ENCODE assay signal across 21 cellular contexts in genomic region chr2:237264480-237265219, GRCh38.
A peak's percentile ranks its signal among the peaks of the same experiment; 100 is the strongest.
DNase-seq lines count a peak whose midpoint lies in the region; ATAC-seq and TF ChIP-seq lines count a peak whose summit lies in the region.
"Had no signal": no experiment of that assay in that cellular context is flagged by ENCODE, and none has a peak within 500 bp of the region (broad histone marks: within the 10 kb centered on the region; RNA-seq: fewer than 3 reads in every experiment).

No MANE protein-coding gene starts in this region.

- ATAC-seq in esophagus mucosa: peak; percentile 44
- no peak for ATAC-seq in HG02970 (IDR thresholded peaks at IDR 0.05; ENCODE audit: low FRiP score, unreplicated experiment)
- ATAC-seq: activated CD8-positive, alpha-beta memory T cell treated with anti-CD3 and anti-CD28 coated beads, Interleukin-2, amount 10 ng/mL, durations not matched to agents 7 days and 5 days; left colon had no signal

- no peaks in the 10 kb centered on the region for H3K27me3 ChIP-seq in sigmoid colon
- H3K27me3 ChIP-seq: esophagus muscularis mucosa had no signal

- no peak for TF ChIP-seq CTCF in sigmoid colon (IDR thresholded peaks at IDR 0.05)

- WGBS in sigmoid colon, 2 donors: 67 to 85% methylated on average over 18 of the region's 18 CpGs

- intact Hi-C loops in sigmoid colon (cut with DNase I): no loop called here

- no peak overlapping the region for H3K27ac Mint-ChIP-seq in activated CD4-positive, alpha-beta T cell treated with anti-CD3 and anti-CD28 coated beads, Interleukin-2, amount 10 ng/mL, durations not matched to agents 7 days and 5 days
- H3K27ac Mint-ChIP-seq: activated B cell treated with CpG ODN at 0.5 μM for 24 hours; activated CD8-positive, alpha-beta memory T cell treated with anti-CD3 and anti-CD28 coated beads, Interleukin-2, amount 10 ng/mL, durations not matched to agents 7 days and 5 days had no signal

- H3K9me3 Mint-ChIP-seq in activated CD4-positive, alpha-beta T cell treated with anti-CD3 and anti-CD28 coated beads, Interleukin-2, amount 10 ng/mL, durations not matched to agents 7 days and 5 days: no peaks in the 10 kb centered on the region
- H3K9me3 Mint-ChIP-seq: activated B cell treated with CpG ODN at 0.5 μM for 24 hours had no signal

- no peak for TF ChIP-seq POLR2A in sigmoid colon (IDR thresholded peaks at IDR 0.05)

- peaks cover 0 to 23% (median 11%) of the 10 kb centered on the region in 4 donors for H3K4me1 ChIP-seq in sigmoid colon
- H3K4me1 ChIP-seq: parathyroid adenoma had no signal

- H3K4me3 Mint-ChIP-seq in activated CD4-positive, alpha-beta T cell treated with anti-CD3 and anti-CD28 coated beads, Interleukin-2, amount 10 ng/mL, durations not matched to agents 7 days and 5 days: no peak overlapping the region
- H3K4me3 Mint-ChIP-seq: activated B cell treated with CpG ODN at 0.5 μM for 24 hours; activated CD8-positive, alpha-beta memory T cell treated with anti-CD3 and anti-CD28 coated beads, Interleukin-2, amount 10 ng/mL, durations not matched to agents 7 days and 5 days had no signal

- no peaks in the 10 kb centered on the region for H3K36me3 Mint-ChIP-seq in activated CD4-positive, alpha-beta T cell treated with anti-CD3 and anti-CD28 coated beads, Interleukin-2, amount 10 ng/mL, durations not matched to agents 7 days and 5 days (ENCODE audit: low read depth)
- H3K36me3 Mint-ChIP-seq: activated CD8-positive, alpha-beta memory T cell treated with anti-CD3 and anti-CD28 coated beads, Interleukin-2, amount 10 ng/mL, durations not matched to agents 7 days and 5 days had no signal

- no peak for TF ChIP-seq EP300 in sigmoid colon (IDR thresholded peaks at IDR 0.05)

- H3K9me3 ChIP-seq in sigmoid colon: no peaks in the 10 kb centered on the region
- H3K9me3 ChIP-seq: esophagus muscularis mucosa had no signal

- H3K4me3 ChIP-seq in sigmoid colon: no peak overlapping the region
- H3K4me3 ChIP-seq: dorsolateral prefrontal cortex, esophagus muscularis mucosa had no signal

- H3K27me3 Mint-ChIP-seq in activated CD4-positive, alpha-beta T cell treated with anti-CD3 and anti-CD28 coated beads, Interleukin-2, amount 10 ng/mL, durations not matched to agents 7 days and 5 days: peaks cover 9% of the 10 kb centered on the region

- H3K4me1 Mint-ChIP-seq in activated CD4-positive, alpha-beta T cell treated with anti-CD3 and anti-CD28 coated beads, Interleukin-2, amount 10 ng/mL, durations not matched to agents 7 days and 5 days: no peaks in the 10 kb centered on the region
- H3K4me1 Mint-ChIP-seq: activated B cell treated with CpG ODN at 0.5 μM for 24 hours; activated CD8-positive, alpha-beta memory T cell treated with anti-CD3 and anti-CD28 coated beads, Interleukin-2, amount 10 ng/mL, durations not matched to agents 7 days and 5 days had no signal

- H3K36me3 ChIP-seq in sigmoid colon: no peaks in the 10 kb centered on the region
- H3K36me3 ChIP-seq: esophagus muscularis mucosa had no signal

- POLR2A ChIA-PET in activated CD4-positive, alpha-beta T cell treated with anti-CD3 and anti-CD28 coated beads, Interleukin-2, amount 10 ng/mL, durations not matched to agents 7 days and 5 days (lab: Charles Lee): no interaction called here

- DNase-seq in EH (ENCODE audit: low read depth) (peak; percentile 84), RPMI7951 (ENCODE audit: low read depth) (peak; percentile 95), sigmoid colon (peak; percentile 63), NCI-H446 treated with DMSO at 0.1 percent for 48 hours (lab: John Stamatoyannopoulos, UW) (no peak), NCI-H2029 (lab: John Stamatoyannopoulos, UW) (no peak)
- DNase-seq in activated CD4-positive, alpha-beta T cell treated with anti-CD3 and anti-CD28 coated beads, Interleukin-2, amount 10 ng/mL, durations not matched to agents 7 days and 5 days: no peak
- DNase-seq: activated B cell treated with CpG ODN at 0.5 μM for 24 hours; activated CD8-positive, alpha-beta memory T cell treated with anti-CD3 and anti-CD28 coated beads, Interleukin-2, amount 10 ng/mL, durations not matched to agents 7 days and 5 days; activated gamma-delta T cell; DMS79 treated with DMSO at 0.1 percent for 48 hours; left colon; NCI-H2081 treated with DMSO at 0.1 percent for 48 hours; NCI-H774; substantia nigra; T-helper 1 cell had no signal

- H3K27ac ChIP-seq in sigmoid colon: no peak overlapping the region
- H3K27ac ChIP-seq: C4-2B, dorsolateral prefrontal cortex, esophagus muscularis mucosa, parathyroid adenoma had no signal

- CTCF ChIA-PET in activated CD4-positive, alpha-beta T cell treated with anti-CD3 and anti-CD28 coated beads, Interleukin-2, amount 10 ng/mL, durations not matched to agents 7 days and 5 days (lab: Charles Lee): no interaction called here

Comparison
In these comparisons a context has a peak if more than half of its experiments do, and no peak if none do; other contexts are left out.
1. DNase-seq: peak in EH (single experiment), RPMI7951 (single experiment) and sigmoid colon (single experiment); none in activated CD4-positive, alpha-beta T cell treated with anti-CD3 and anti-CD28 coated beads, Interleukin-2, amount 10 ng/mL, durations not matched to agents 7 days and 5 days (single experiment), NCI-H446 treated with DMSO at 0.1 percent for 48 hours (single experiment) and NCI-H2029 (single experiment).